12 cellular contexts compared by ENCODE assay signal in genomic region chr10:114073787-114074186, GRCh38. TPM values are rescaled to one million over a fixed set of nuclear protein-coding genes. Genes with fewer than 3 reads are reported as not detected.
DNase-seq lines count a peak whose midpoint lies in the region; ATAC-seq and TF ChIP-seq lines count a peak whose summit lies in the region.
"Had no signal": no experiment of that assay in that cellular context is flagged by ENCODE, and none has a peak within 500 bp of the region (broad histone marks: within the 10 kb centered on the region; RNA-seq: fewer than 3 reads in every experiment).

No MANE protein-coding gene starts in this region.

- peaks cover 14% of the 10 kb centered on the region for H3K27me3 Mint-ChIP-seq in activated CD4-positive, alpha-beta memory T cell treated with anti-CD3 and anti-CD28 coated beads, Interleukin-2, amount 10 ng/mL, durations not matched to agents 7 days and 5 days

- H3K4me1 Mint-ChIP-seq in activated CD4-positive, alpha-beta memory T cell treated with anti-CD3 and anti-CD28 coated beads, Interleukin-2, amount 10 ng/mL, durations not matched to agents 7 days and 5 days = peaks cover 23% of the 10 kb centered on the region

- no peaks in the 10 kb centered on the region for H3K27me3 ChIP-seq in MM.1S (replicated peaks; ENCODE audit: insufficient read depth, low read length)

- H3K36me3 ChIP-seq in MM.1S (replicated peaks; ENCODE audit: insufficient read depth, low read length) = no peaks in the 10 kb centered on the region

- no peaks in the 10 kb centered on the region for H4K20me1 ChIP-seq in MM.1S (ENCODE audit: insufficient read depth, low read length)

- no peaks in the 10 kb centered on the region for H3K36me3 Mint-ChIP-seq in activated CD4-positive, alpha-beta memory T cell treated with anti-CD3 and anti-CD28 coated beads, Interleukin-2, amount 10 ng/mL, durations not matched to agents 7 days and 5 days (ENCODE audit: low read depth)

- H3K9me3 Mint-ChIP-seq in activated CD4-positive, alpha-beta memory T cell treated with anti-CD3 and anti-CD28 coated beads, Interleukin-2, amount 10 ng/mL, durations not matched to agents 7 days and 5 days = no peaks in the 10 kb centered on the region

- CTCF ChIA-PET in activated CD4-positive, alpha-beta memory T cell treated with anti-CD3 and anti-CD28 coated beads, Interleukin-2, amount 10 ng/mL, durations not matched to agents 7 days and 5 days (lab: Charles Lee) = no interaction called here

- no peak overlapping the region for H3K4me3 Mint-ChIP-seq in activated CD4-positive, alpha-beta memory T cell treated with anti-CD3 and anti-CD28 coated beads, Interleukin-2, amount 10 ng/mL, durations not matched to agents 7 days and 5 days

- H3K4me1 ChIP-seq in MM.1S (ENCODE audit: low read length) = 0 out of 2 replicates have a peak, but pooled peaks cover under 1% of the 10 kb centered on the region

- no peaks in the 10 kb centered on the region for H3K9me3 ChIP-seq in MM.1S (replicated peaks; ENCODE audit: insufficient read depth, low read length)

- no peak overlapping the region for H2AFZ ChIP-seq in MM.1S (ENCODE audit: low read length)

- no peak overlapping the region for H3K27ac Mint-ChIP-seq in activated CD4-positive, alpha-beta memory T cell treated with anti-CD3 and anti-CD28 coated beads, Interleukin-2, amount 10 ng/mL, durations not matched to agents 7 days and 5 days

- no peaks in the 10 kb centered on the region for H3K79me2 ChIP-seq in MM.1S (ENCODE audit: low read length)

- DNase-seq in CD1c-positive myeloid dendritic cell (ENCODE audit: extremely low spot score) (peak; percentile 17), MM.1S (no peak), SW480 (ENCODE audit: low spot score) (no peak), cerebellar cortex (ENCODE audit: low spot score) (no peak)
- DNase-seq in activated CD4-positive, alpha-beta memory T cell treated with anti-CD3 and anti-CD28 coated beads, Interleukin-2, amount 10 ng/mL, durations not matched to agents 7 days and 5 days = peak; percentile 59
- DNase-seq: COR-L47, NCI-H187 treated with DMSO at 0.1 percent for 48 hours, PC-3 had no signal

- H3K4me3 ChIP-seq in MM.1S (ENCODE audit: low read length) = no peak overlapping the region
- H3K4me3 ChIP-seq: lung had no signal

- no peaks in the 10 kb centered on the region for H3K9me2 ChIP-seq in MM.1S (replicated peaks; ENCODE audit: insufficient read depth, low read length)

- no peak overlapping the region for H3K27ac ChIP-seq in MM.1S (ENCODE audit: low read length)

- TF ChIP-seq CTCF in MM.1S (IDR thresholded peaks at IDR 0.05; ENCODE audit: low read length) = no peak

- no peaks in the 10 kb centered on the region for H3F3A ChIP-seq in MM.1S (ENCODE audit: insufficient read depth, low read length)

- no peak overlapping the region for H3K4me2 ChIP-seq in MM.1S (ENCODE audit: low read depth, low read length)

- POLR2A ChIA-PET in activated CD4-positive, alpha-beta memory T cell treated with anti-CD3 and anti-CD28 coated beads, Interleukin-2, amount 10 ng/mL, durations not matched to agents 7 days and 5 days (lab: Charles Lee) = interaction anchor here (0.5 kb wide), 1 partner anchor 362 kb away, joined by 3 read pairs; no protein-coding TSS in a partner anchor

- H3K9ac ChIP-seq in MM.1S (ENCODE audit: low read length) = no peak overlapping the region

- peak; percentile 81 for ATAC-seq in GM18861 (IDR thresholded peaks at IDR 0.05; ENCODE audit: unreplicated experiment)
- peak; percentile 49 for ATAC-seq in HG03442 (IDR thresholded peaks at IDR 0.05; ENCODE audit: unreplicated experiment)
- no peak for ATAC-seq in GM18873 (IDR thresholded peaks at IDR 0.05; ENCODE audit: low FRiP score, unreplicated experiment)
- ATAC-seq: PC-3 had no signal

RNA-seq across cellular contexts. Expression of gene ADRB1, which starts 30.1 kb away (rescaled TPM):
- under 1 TPM; 0.20 TPM for total RNA-seq in activated CD4-positive, alpha-beta memory T cell treated with anti-CD3 and anti-CD28 coated beads, Interleukin-2, amount 10 ng/mL, durations not matched to agents 7 days and 5 days

Comparison
In these comparisons a context has a peak if more than half of its experiments do, and no peak if none do; other contexts are left out.
1. DNase-seq: peak in CD1c-positive myeloid dendritic cell (single experiment) and activated CD4-positive, alpha-beta memory T cell treated with anti-CD3 and anti-CD28 coated beads, Interleukin-2, amount 10 ng/mL, durations not matched to agents 7 days and 5 days (single experiment); none in MM.1S (single experiment), SW480 (single experiment) and cerebellar cortex (single experiment).